31 cellular contexts compared by ENCODE assay signal in the genomic region with DNA sequence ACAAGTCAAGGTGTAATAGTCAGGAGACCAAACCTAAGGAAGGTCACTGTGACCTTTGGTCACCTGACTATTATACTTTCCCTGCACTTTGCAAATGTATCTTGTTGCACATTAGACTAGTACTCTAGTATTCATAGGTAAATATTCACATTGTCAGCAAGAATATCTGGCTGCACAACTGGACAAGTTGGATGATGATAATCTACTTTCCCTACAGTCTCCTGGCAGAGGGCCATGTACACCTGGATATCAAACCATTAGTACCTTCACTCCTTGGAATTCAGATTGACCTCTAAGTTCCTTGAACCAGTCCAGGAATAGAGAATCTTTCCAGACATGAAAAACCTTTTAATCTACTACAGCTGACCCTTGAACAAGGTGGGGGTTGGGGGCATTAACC.
"Had no signal": no experiment of that assay in that cellular context is flagged by ENCODE, and none has a peak within 500 bp of the region (broad histone marks: within the 10 kb centered on the region; RNA-seq: fewer than 3 reads in every experiment).

No MANE protein-coding gene starts in this region.

- DNase-seq: activated CD4-positive, alpha-beta memory T cell treated with anti-CD3 and anti-CD28 coated beads, Interleukin-2, amount 10 ng/mL, durations not matched to agents 7 days and 5 days; activated CD4-positive, alpha-beta T cell treated with anti-CD3 and anti-CD28 coated beads for 1 hour; activated CD4-positive, alpha-beta T cell treated with anti-CD3 and anti-CD28 coated beads for 36 hours; activated CD4-positive, alpha-beta T cell treated with anti-CD3 and anti-CD28 coated beads for 48 hours; activated CD4-positive, alpha-beta T cell treated with anti-CD3 and anti-CD28 coated beads, Interleukin-2, amount 10 ng/mL, durations not matched to agents 7 days and 5 days; activated CD4-positive, alpha-beta T cell treated with anti-CD3 and anti-CD28 coated beads, Interleukin-2, amount 50 U/mL, for 48 hours; activated CD4-positive, CD25-positive, alpha-beta regulatory T cell; activated CD8-positive, alpha-beta memory T cell treated with anti-CD3 and anti-CD28 coated beads for 24 hours; activated CD8-positive, alpha-beta memory T cell treated with anti-CD3 and anti-CD28 coated beads, Interleukin-2, amount 10 ng/mL, durations not matched to agents 7 days and 5 days; activated CD8-positive, alpha-beta memory T cell treated with anti-CD3 and anti-CD28 coated beads, Interleukin-2, amount 50 U/mL, for 48 hours; activated CD8-positive, alpha-beta T cell treated with anti-CD3 and anti-CD28 coated beads, Interleukin-2, amount 10 ng/mL, durations not matched to agents 7 days and 5 days; activated effector memory CD4-positive, alpha-beta T cell treated with Interleukin-2 at 50 U/mL for 16 hours; activated gamma-delta T cell; activated naive CD4-positive, alpha-beta T cell treated with anti-CD3 and anti-CD28 coated beads, Interleukin-2, amount 10 ng/mL, durations not matched to agents 7 days and 5 days; activated naive CD4-positive, alpha-beta T cell treated with Interleukin-2 at 50 U/mL for 16 hours; activated naive CD8-positive, alpha-beta T cell treated with anti-CD3 and anti-CD28 coated beads, Interleukin-2, amount 10 ng/mL, durations not matched to agents 7 days and 5 days; activated naive CD8-positive, alpha-beta T cell treated with anti-CD3 and anti-CD28 coated beads, Interleukin-2, amount 50 U/mL, for 24 hours; activated T-cell treated with anti-CD3 and anti-CD28 coated beads, Interleukin-2, amount 50 U/mL, for 24 hours; activated T-cell treated with anti-CD3 and anti-CD28 coated beads, Interleukin-2, amount 50 U/mL, for 48 hours; amygdala; caudate nucleus; cerebellar nuclear complex; T-helper 2 cell; T-helper 9 cell; WERI-Rb-1 had no signal

- H3K4me3 ChIP-seq: ascending aorta, cardiac muscle cell had no signal

- ATAC-seq: activated CD4-positive, alpha-beta T cell treated with anti-CD3 and anti-CD28 coated beads for 36 hours; activated CD4-positive, CD25-positive, alpha-beta regulatory T cell treated with anti-CD3 and anti-CD28 coated beads, Interleukin-2, amount 50 U/mL, for 24 hours; activated CD8-positive, alpha-beta memory T cell treated with anti-CD3 and anti-CD28 coated beads, Interleukin-2, amount 10 ng/mL, durations not matched to agents 7 days and 5 days; activated CD8-positive, alpha-beta T cell treated with anti-CD3 and anti-CD28 coated beads, Interleukin-2, amount 10 ng/mL, durations not matched to agents 7 days and 5 days; activated naive CD8-positive, alpha-beta T cell treated with anti-CD3 and anti-CD28 coated beads, Interleukin-2, amount 50 U/mL, for 24 hours; WTC11 had no signal

- FAIRE-seq: bronchial epithelial cell, TTC549 had no signal

- H3K36me3 ChIP-seq: ascending aorta, cardiac muscle cell, WERI-Rb-1 had no signal

- H3K9me3 ChIP-seq: ascending aorta had no signal

- H3K4me1 ChIP-seq: ascending aorta had no signal

- H3K27me3 ChIP-seq: ascending aorta, cardiac muscle cell had no signal

- H3K27ac ChIP-seq: cardiac muscle cell, WERI-Rb-1 had no signal
